ENCODE assay signal across 2 cellular contexts in the genomic region with DNA sequence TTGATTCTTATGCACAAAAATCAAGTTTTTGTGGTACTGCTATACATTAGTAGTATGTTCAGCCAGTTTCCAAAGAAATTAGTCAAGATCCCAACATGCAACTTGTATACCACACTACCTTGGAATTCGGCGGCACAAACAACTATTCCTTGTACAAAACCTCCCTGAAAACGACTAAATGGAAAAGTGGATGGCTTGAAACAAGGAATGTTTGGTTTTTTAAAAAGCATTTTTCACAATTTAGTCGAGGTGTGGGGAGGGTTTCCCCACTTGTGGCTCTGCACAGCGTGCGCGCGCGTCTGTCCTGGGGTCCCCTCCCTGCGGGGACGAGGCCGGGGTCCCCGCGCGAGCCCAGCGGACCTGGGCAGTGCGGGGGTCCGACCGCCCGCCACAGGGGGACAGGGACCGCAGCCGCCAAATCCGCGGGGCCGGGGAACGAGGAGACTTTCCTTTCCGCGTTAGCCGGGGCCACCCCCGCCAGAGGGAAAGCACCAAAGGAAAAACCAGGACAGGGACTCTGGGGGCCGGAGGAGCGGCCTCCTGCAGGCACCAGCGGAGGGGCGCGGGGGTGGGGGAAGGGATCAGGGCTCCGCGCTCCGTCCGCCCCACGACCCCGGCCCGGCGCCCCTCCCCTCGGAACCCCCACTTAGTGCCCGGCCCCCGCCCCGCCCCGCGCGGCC.
TF ChIP-seq lines count a peak whose summit lies in the region.

No MANE protein-coding gene starts in this region.

TF ChIP-seq in GM23338, 12 proteins besides CTCF, POLR2A, EP300 and RAD21:
- no peak for TF ChIP-seq POLR2AphosphoS5 (IDR thresholded peaks at IDR 0.05; ENCODE audit: low read depth)
- TF ChIP-seq EZH2 (IDR thresholded peaks at IDR 0.05; ENCODE audit: low read depth, unreplicated experiment): peak; percentile 31
- no peak for TF ChIP-seq REST (IDR thresholded peaks at IDR 0.05; ENCODE audit: unreplicated experiment)
- TF ChIP-seq ZNF462 (CRISPR knock-in tag; IDR thresholded peaks at IDR 0.05): no peak
- no peak for TF ChIP-seq EZH2phosphoT487 (IDR thresholded peaks at IDR 0.05; ENCODE audit: unreplicated experiment)
TF ChIP-seq in GM23338: peak in this region for 1.

TF ChIP-seq in HepG2, 621 proteins besides CTCF, POLR2A, EP300 and RAD21 (continues in another document):
- TF ChIP-seq ZNF629 (CRISPR knock-in tag; conservative IDR thresholded peaks at IDR 0.05): no peak
- TF ChIP-seq, protein P1, sequence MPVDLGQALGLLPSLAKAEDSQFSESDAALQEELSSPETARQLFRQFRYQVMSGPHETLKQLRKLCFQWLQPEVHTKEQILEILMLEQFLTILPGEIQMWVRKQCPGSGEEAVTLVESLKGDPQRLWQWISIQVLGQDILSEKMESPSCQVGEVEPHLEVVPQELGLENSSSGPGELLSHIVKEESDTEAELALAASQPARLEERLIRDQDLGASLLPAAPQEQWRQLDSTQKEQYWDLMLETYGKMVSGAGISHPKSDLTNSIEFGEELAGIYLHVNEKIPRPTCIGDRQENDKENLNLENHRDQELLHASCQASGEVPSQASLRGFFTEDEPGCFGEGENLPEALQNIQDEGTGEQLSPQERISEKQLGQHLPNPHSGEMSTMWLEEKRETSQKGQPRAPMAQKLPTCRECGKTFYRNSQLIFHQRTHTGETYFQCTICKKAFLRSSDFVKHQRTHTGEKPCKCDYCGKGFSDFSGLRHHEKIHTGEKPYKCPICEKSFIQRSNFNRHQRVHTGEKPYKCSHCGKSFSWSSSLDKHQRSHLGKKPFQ (CRISPR knock-in tag; IDR thresholded peaks at IDR 0.05; ENCODE audit: insufficient replicate concordance): no peak
- no peak for TF ChIP-seq ZNF674 (CRISPR knock-in tag; IDR thresholded peaks at IDR 0.05; ENCODE audit: low read depth)
- no peak for TF ChIP-seq RARA (CRISPR knock-in tag; IDR thresholded peaks at IDR 0.05)
- no peak for TF ChIP-seq HNF1A (IDR thresholded peaks at IDR 0.05; ENCODE audit: low read depth)
- TF ChIP-seq HNF1A (CRISPR knock-in tag; IDR thresholded peaks at IDR 0.05; ENCODE audit: borderline replicate concordance): no peak
- TF ChIP-seq KDM2A (CRISPR knock-in tag; IDR thresholded peaks at IDR 0.05; ENCODE audit: borderline replicate concordance, low read depth): 0 out of 2 replicates have a peak, but pooled peaks have one; percentile 15
- no peak for TF ChIP-seq ZFYVE20 (CRISPR knock-in tag; IDR thresholded peaks at IDR 0.05; ENCODE audit: borderline replicate concordance, low read depth)
- peak; percentile 11; the same call in 1 of the 2 replicates for TF ChIP-seq BCL6 (CRISPR knock-in tag; IDR thresholded peaks at IDR 0.05)
- no peak for TF ChIP-seq POLR2AphosphoS2 (IDR thresholded peaks at IDR 0.05; ENCODE audit: low read depth, low read length)
- no peak for TF ChIP-seq ZSCAN30 (CRISPR knock-in tag; IDR thresholded peaks at IDR 0.05)
- no peak for TF ChIP-seq ZEB1 (IDR thresholded peaks at IDR 0.05; ENCODE audit: insufficient replicate concordance, low read depth)
- no peak for TF ChIP-seq ZZZ3 (CRISPR knock-in tag; IDR thresholded peaks at IDR 0.05; ENCODE audit: borderline replicate concordance)
- TF ChIP-seq, protein P2, sequence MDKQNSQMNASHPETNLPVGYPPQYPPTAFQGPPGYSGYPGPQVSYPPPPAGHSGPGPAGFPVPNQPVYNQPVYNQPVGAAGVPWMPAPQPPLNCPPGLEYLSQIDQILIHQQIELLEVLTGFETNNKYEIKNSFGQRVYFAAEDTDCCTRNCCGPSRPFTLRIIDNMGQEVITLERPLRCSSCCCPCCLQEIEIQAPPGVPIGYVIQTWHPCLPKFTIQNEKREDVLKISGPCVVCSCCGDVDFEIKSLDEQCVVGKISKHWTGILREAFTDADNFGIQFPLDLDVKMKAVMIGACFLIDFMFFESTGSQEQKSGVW (CRISPR knock-in tag; IDR thresholded peaks at IDR 0.05; ENCODE audit: borderline replicate concordance): no peak
- TF ChIP-seq ZNF160 (CRISPR knock-in tag; IDR thresholded peaks at IDR 0.05): 0 out of 2 replicates have a peak, but pooled peaks have one; percentile 40
- TF ChIP-seq ZNF850 (CRISPR knock-in tag; conservative IDR thresholded peaks at IDR 0.05): no peak
- no peak for TF ChIP-seq KDM4B (CRISPR knock-in tag; IDR thresholded peaks at IDR 0.05)
- TF ChIP-seq ZNF101 (CRISPR knock-in tag; IDR thresholded peaks at IDR 0.05; ENCODE audit: borderline replicate concordance, low read depth): no peak
- no peak for TF ChIP-seq HOMEZ (CRISPR knock-in tag; IDR thresholded peaks at IDR 0.05; ENCODE audit: low read depth)
- TF ChIP-seq ZFP37 (CRISPR knock-in tag; IDR thresholded peaks at IDR 0.05; ENCODE audit: borderline replicate concordance): no peak
- TF ChIP-seq MEIS2 (CRISPR knock-in tag; IDR thresholded peaks at IDR 0.05): no peak
- TF ChIP-seq NPAS2 (CRISPR knock-in tag; IDR thresholded peaks at IDR 0.05; ENCODE audit: borderline replicate concordance): no peak
- TF ChIP-seq PATZ1 (CRISPR knock-in tag; IDR thresholded peaks at IDR 0.05): peak; percentile 49; the same call in 1 of the 2 replicates
- TF ChIP-seq U2AF2 (IDR thresholded peaks at IDR 0.05; ENCODE audit: low read depth, low read length): no peak
- TF ChIP-seq KLF12 (CRISPR knock-in tag; IDR thresholded peaks at IDR 0.05; ENCODE audit: borderline replicate concordance): no peak
- TF ChIP-seq SATB2 (CRISPR knock-in tag; IDR thresholded peaks at IDR 0.05): no peak
- no peak for TF ChIP-seq ZSCAN21 (CRISPR knock-in tag; IDR thresholded peaks at IDR 0.05; ENCODE audit: borderline replicate concordance)
- no peak for TF ChIP-seq GATAD2A (CRISPR knock-in tag; IDR thresholded peaks at IDR 0.05)
- TF ChIP-seq TEAD2 (CRISPR knock-in tag; IDR thresholded peaks at IDR 0.05): no peak
- TF ChIP-seq, protein P3, sequence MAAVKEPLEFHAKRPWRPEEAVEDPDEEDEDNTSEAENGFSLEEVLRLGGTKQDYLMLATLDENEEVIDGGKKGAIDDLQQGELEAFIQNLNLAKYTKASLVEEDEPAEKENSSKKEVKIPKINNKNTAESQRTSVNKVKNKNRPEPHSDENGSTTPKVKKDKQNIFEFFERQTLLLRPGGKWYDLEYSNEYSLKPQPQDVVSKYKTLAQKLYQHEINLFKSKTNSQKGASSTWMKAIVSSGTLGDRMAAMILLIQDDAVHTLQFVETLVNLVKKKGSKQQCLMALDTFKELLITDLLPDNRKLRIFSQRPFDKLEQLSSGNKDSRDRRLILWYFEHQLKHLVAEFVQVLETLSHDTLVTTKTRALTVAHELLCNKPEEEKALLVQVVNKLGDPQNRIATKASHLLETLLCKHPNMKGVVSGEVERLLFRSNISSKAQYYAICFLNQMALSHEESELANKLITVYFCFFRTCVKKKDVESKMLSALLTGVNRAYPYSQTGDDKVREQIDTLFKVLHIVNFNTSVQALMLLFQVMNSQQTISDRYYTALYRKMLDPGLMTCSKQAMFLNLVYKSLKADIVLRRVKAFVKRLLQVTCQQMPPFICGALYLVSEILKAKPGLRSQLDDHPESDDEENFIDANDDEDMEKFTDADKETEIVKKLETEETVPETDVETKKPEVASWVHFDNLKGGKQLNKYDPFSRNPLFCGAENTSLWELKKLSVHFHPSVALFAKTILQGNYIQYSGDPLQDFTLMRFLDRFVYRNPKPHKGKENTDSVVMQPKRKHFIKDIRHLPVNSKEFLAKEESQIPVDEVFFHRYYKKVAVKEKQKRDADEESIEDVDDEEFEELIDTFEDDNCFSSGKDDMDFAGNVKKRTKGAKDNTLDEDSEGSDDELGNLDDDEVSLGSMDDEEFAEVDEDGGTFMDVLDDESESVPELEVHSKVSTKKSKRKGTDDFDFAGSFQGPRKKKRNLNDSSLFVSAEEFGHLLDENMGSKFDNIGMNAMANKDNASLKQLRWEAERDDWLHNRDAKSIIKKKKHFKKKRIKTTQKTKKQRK (IDR thresholded peaks at IDR 0.05; ENCODE audit: low read length): no peak
- 0 out of 2 replicates have a peak, but pooled peaks have one; percentile 24 for TF ChIP-seq MXD1 (CRISPR knock-in tag; IDR thresholded peaks at IDR 0.05)
- TF ChIP-seq SRF (IDR thresholded peaks at IDR 0.05; ENCODE audit: low read depth, low read length): no peak
- TF ChIP-seq NFE2 (CRISPR knock-in tag; IDR thresholded peaks at IDR 0.05): no peak
- TF ChIP-seq, protein P4, sequence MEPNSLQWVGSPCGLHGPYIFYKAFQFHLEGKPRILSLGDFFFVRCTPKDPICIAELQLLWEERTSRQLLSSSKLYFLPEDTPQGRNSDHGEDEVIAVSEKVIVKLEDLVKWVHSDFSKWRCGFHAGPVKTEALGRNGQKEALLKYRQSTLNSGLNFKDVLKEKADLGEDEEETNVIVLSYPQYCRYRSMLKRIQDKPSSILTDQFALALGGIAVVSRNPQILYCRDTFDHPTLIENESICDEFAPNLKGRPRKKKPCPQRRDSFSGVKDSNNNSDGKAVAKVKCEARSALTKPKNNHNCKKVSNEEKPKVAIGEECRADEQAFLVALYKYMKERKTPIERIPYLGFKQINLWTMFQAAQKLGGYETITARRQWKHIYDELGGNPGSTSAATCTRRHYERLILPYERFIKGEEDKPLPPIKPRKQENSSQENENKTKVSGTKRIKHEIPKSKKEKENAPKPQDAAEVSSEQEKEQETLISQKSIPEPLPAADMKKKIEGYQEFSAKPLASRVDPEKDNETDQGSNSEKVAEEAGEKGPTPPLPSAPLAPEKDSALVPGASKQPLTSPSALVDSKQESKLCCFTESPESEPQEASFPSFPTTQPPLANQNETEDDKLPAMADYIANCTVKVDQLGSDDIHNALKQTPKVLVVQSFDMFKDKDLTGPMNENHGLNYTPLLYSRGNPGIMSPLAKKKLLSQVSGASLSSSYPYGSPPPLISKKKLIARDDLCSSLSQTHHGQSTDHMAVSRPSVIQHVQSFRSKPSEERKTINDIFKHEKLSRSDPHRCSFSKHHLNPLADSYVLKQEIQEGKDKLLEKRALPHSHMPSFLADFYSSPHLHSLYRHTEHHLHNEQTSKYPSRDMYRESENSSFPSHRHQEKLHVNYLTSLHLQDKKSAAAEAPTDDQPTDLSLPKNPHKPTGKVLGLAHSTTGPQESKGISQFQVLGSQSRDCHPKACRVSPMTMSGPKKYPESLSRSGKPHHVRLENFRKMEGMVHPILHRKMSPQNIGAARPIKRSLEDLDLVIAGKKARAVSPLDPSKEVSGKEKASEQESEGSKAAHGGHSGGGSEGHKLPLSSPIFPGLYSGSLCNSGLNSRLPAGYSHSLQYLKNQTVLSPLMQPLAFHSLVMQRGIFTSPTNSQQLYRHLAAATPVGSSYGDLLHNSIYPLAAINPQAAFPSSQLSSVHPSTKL (CRISPR knock-in tag; IDR thresholded peaks at IDR 0.05): no peak; the same call in 1 of the 2 replicates
